26 cellular contexts compared by ENCODE assay signal in the genomic region with DNA sequence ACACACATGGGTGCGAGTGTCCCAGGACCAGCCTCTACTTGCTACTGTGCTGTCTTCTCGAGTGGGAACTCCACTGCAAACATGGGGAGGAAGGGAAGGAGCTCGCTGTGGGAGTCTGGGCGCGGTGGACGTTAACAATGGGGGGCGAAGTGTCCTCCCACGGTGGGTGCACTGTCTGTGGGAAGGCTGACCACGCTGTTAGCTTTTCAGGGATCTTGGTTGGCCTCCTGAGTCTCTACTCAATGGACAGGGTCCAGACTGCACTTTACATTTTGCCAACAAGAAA.
"Had no signal": no experiment of that assay in that cellular context is flagged by ENCODE, and none has a peak within 500 bp of the region (broad histone marks: within the 10 kb centered on the region; RNA-seq: fewer than 3 reads in every experiment).

No MANE protein-coding gene starts in this region.

- DNase-seq: activated CD4-positive, alpha-beta T cell treated with anti-CD3 and anti-CD28 coated beads for 36 hours; activated CD4-positive, CD25-positive, alpha-beta regulatory T cell; activated CD8-positive, alpha-beta memory T cell treated with anti-CD3 and anti-CD28 coated beads for 24 hours; activated naive CD8-positive, alpha-beta T cell treated with anti-CD3 and anti-CD28 coated beads, Interleukin-2, amount 50 U/mL, for 24 hours; activated T-cell treated with anti-CD3 and anti-CD28 coated beads, Interleukin-2, amount 50 U/mL, for 24 hours; effector memory CD8-positive, alpha-beta T cell; foreskin fibroblast; hypothalamus; immature natural killer cell; midbrain; naive thymus-derived CD4-positive, alpha-beta T cell; stimulated activated CD4-positive, alpha-beta T cell treated with anti-CD3 and anti-CD28 coated beads, Interleukin-4, amount 100 ng/mL, for 24 hours; stimulated activated naive CD4-positive, alpha-beta T cell; T-cell; testis; upper lobe of left lung had no signal

- H3K27me3 ChIP-seq: heart left ventricle, right lobe of liver, testis, upper lobe of left lung had no signal

- H3K4me1 ChIP-seq: SJSA1, testis had no signal

- ATAC-seq: activated CD4-positive, alpha-beta T cell treated with anti-CD3 and anti-CD28 coated beads for 36 hours; activated naive CD8-positive, alpha-beta T cell treated with anti-CD3 and anti-CD28 coated beads, Interleukin-2, amount 50 U/mL, for 24 hours; activated T-helper 17 cell treated with anti-CD3 and anti-CD28 coated beads, Interleukin-2, amount 50 U/mL, for 72 hours; effector memory CD8-positive, alpha-beta T cell; esophagus mucosa; heart left ventricle; naive thymus-derived CD4-positive, alpha-beta T cell; right lobe of liver; T-cell had no signal

- H3K27me3 Mint-ChIP-seq: activated CD4-positive, alpha-beta T cell treated with anti-CD3 and anti-CD28 coated beads for 36 hours; activated naive CD4-positive, alpha-beta T cell treated with anti-CD3 and anti-CD28 coated beads, Interleukin-2, amount 50 U/mL, for 24 hours; activated naive CD8-positive, alpha-beta T cell treated with anti-CD3 and anti-CD28 coated beads, Interleukin-2, amount 50 U/mL, for 24 hours; activated T-cell treated with anti-CD3 and anti-CD28 coated beads, Interleukin-2, amount 50 U/mL, for 24 hours; activated T-helper 17 cell treated with anti-CD3 and anti-CD28 coated beads, Interleukin-2, amount 50 U/mL, for 72 hours; central memory CD8-positive, alpha-beta T cell; effector memory CD8-positive, alpha-beta T cell; progenitor cell of endocrine pancreas; T-cell had no signal

- H3K4me3 Mint-ChIP-seq: activated CD4-positive, alpha-beta T cell treated with anti-CD3 and anti-CD28 coated beads for 36 hours; activated naive CD4-positive, alpha-beta T cell treated with anti-CD3 and anti-CD28 coated beads, Interleukin-2, amount 50 U/mL, for 24 hours; activated naive CD8-positive, alpha-beta T cell treated with anti-CD3 and anti-CD28 coated beads, Interleukin-2, amount 50 U/mL, for 24 hours; activated T-cell treated with anti-CD3 and anti-CD28 coated beads, Interleukin-2, amount 50 U/mL, for 24 hours; activated T-helper 17 cell treated with anti-CD3 and anti-CD28 coated beads, Interleukin-2, amount 50 U/mL, for 72 hours; central memory CD8-positive, alpha-beta T cell; effector memory CD8-positive, alpha-beta T cell; immature natural killer cell; naive thymus-derived CD4-positive, alpha-beta T cell; T-cell; T-helper 2 cell treated with Interferon-gamma antibody and Interleukin-4, amounts not matched to agents 5 μg/mL and 100 μg/mL, for 36 hours had no signal

- H3K27ac ChIP-seq: heart left ventricle, right lobe of liver, SJSA1, skin epidermis, testis, upper lobe of left lung had no signal

- H3K36me3 Mint-ChIP-seq: activated naive CD4-positive, alpha-beta T cell treated with anti-CD3 and anti-CD28 coated beads, Interleukin-2, amount 50 U/mL, for 24 hours; naive thymus-derived CD4-positive, alpha-beta T cell; T-cell had no signal

- H3K9me3 ChIP-seq: heart left ventricle, right lobe of liver, SJSA1, testis, upper lobe of left lung had no signal

- H3K36me3 ChIP-seq: right lobe of liver, SJSA1, upper lobe of left lung had no signal

- H3K27ac Mint-ChIP-seq: activated CD4-positive, alpha-beta T cell treated with anti-CD3 and anti-CD28 coated beads for 36 hours; activated naive CD4-positive, alpha-beta T cell treated with anti-CD3 and anti-CD28 coated beads, Interleukin-2, amount 50 U/mL, for 24 hours; activated naive CD8-positive, alpha-beta T cell treated with anti-CD3 and anti-CD28 coated beads, Interleukin-2, amount 50 U/mL, for 24 hours; activated T-cell treated with anti-CD3 and anti-CD28 coated beads, Interleukin-2, amount 50 U/mL, for 24 hours; activated T-helper 17 cell treated with anti-CD3 and anti-CD28 coated beads, Interleukin-2, amount 50 U/mL, for 72 hours; effector memory CD8-positive, alpha-beta T cell; immature natural killer cell; progenitor cell of endocrine pancreas; T-cell; T-helper 2 cell treated with Interferon-gamma antibody and Interleukin-4, amounts not matched to agents 5 μg/mL and 100 μg/mL, for 36 hours had no signal

- H3K4me1 Mint-ChIP-seq: activated CD4-positive, alpha-beta T cell treated with anti-CD3 and anti-CD28 coated beads for 36 hours; activated T-helper 17 cell treated with anti-CD3 and anti-CD28 coated beads, Interleukin-2, amount 50 U/mL, for 72 hours had no signal

- H3K4me3 ChIP-seq: heart left ventricle, right lobe of liver, SJSA1, skin epidermis, testis, upper lobe of left lung had no signal

- H3K9me3 Mint-ChIP-seq: activated naive CD4-positive, alpha-beta T cell treated with anti-CD3 and anti-CD28 coated beads, Interleukin-2, amount 50 U/mL, for 24 hours; activated naive CD8-positive, alpha-beta T cell treated with anti-CD3 and anti-CD28 coated beads, Interleukin-2, amount 50 U/mL, for 24 hours; activated T-cell treated with anti-CD3 and anti-CD28 coated beads, Interleukin-2, amount 50 U/mL, for 24 hours; activated T-helper 17 cell treated with anti-CD3 and anti-CD28 coated beads, Interleukin-2, amount 50 U/mL, for 72 hours; central memory CD8-positive, alpha-beta T cell; effector memory CD8-positive, alpha-beta T cell; immature natural killer cell; naive thymus-derived CD4-positive, alpha-beta T cell; T-cell; T-helper 2 cell treated with Interferon-gamma antibody and Interleukin-4, amounts not matched to agents 5 μg/mL and 100 μg/mL, for 36 hours had no signal
